Comparison of ENCODE assay signal across 9 cellular contexts in genomic region chr20:47453167-47453782, GRCh38. TPM values are rescaled to one million over a fixed set of nuclear protein-coding genes. Genes with fewer than 3 reads are reported as not detected.
DNase-seq lines count a peak whose midpoint lies in the region; ATAC-seq and TF ChIP-seq lines count a peak whose summit lies in the region.
"Had no signal": no experiment of that assay in that cellular context is flagged by ENCODE, and none has a peak within 500 bp of the region (broad histone marks: within the 10 kb centered on the region; RNA-seq: fewer than 3 reads in every experiment).

No MANE protein-coding gene starts in this region.

- no peak for TF ChIP-seq CTCF in endothelial cell (IDR thresholded peaks at IDR 0.05; ENCODE audit: unreplicated experiment)

- H3K4me1 Mint-ChIP-seq in activated T-helper 1 cell treated with anti-CD3 and anti-CD28 coated beads, Interleukin-12 subunit alpha, Interleukin-12 subunit beta, Interleukin-2, Interleukin-4 antibody, amounts not matched to agents 30 ng/mL and 10 ng/mL and 1 ng/mL, durations not matched to agents 14 hours and 24 hours and 36 hours (ENCODE audit: low read depth) = peaks cover 44% of the 10 kb centered on the region
- H3K4me1 Mint-ChIP-seq in endothelial cell (ENCODE audit: unreplicated experiment) = no peaks in the 10 kb centered on the region

- no peaks in the 10 kb centered on the region for H3K9me3 Mint-ChIP-seq in activated T-helper 1 cell treated with anti-CD3 and anti-CD28 coated beads, Interleukin-12 subunit alpha, Interleukin-12 subunit beta, Interleukin-2, Interleukin-4 antibody, amounts not matched to agents 30 ng/mL and 10 ng/mL and 1 ng/mL, durations not matched to agents 14 hours and 24 hours and 36 hours
- no peaks in the 10 kb centered on the region for H3K9me3 Mint-ChIP-seq in endothelial cell (ENCODE audit: unreplicated experiment)

- peak overlapping the region; percentile 70 for H3K27ac Mint-ChIP-seq in activated T-helper 1 cell treated with anti-CD3 and anti-CD28 coated beads, Interleukin-12 subunit alpha, Interleukin-12 subunit beta, Interleukin-2, Interleukin-4 antibody, amounts not matched to agents 30 ng/mL and 10 ng/mL and 1 ng/mL, durations not matched to agents 14 hours and 24 hours and 36 hours
- no peak overlapping the region for H3K27ac Mint-ChIP-seq in endothelial cell (ENCODE audit: unreplicated experiment)

- intact Hi-C loops in activated T-helper 1 cell treated with anti-CD3 and anti-CD28 coated beads, Interleukin-12 subunit alpha, Interleukin-12 subunit beta, Interleukin-2, Interleukin-4 antibody, amounts not matched to agents 30 ng/mL and 10 ng/mL and 1 ng/mL, durations not matched to agents 14 hours and 24 hours and 36 hours (cut with micrococcal nuclease) = loop anchor here (1.0 to 10.0 kb wide), 4 partner anchors 34 to 1282 kb away; no protein-coding TSS in a partner anchor

- no peaks in the 10 kb centered on the region for H3K36me3 Mint-ChIP-seq in activated T-helper 1 cell treated with anti-CD3 and anti-CD28 coated beads, Interleukin-12 subunit alpha, Interleukin-12 subunit beta, Interleukin-2, Interleukin-4 antibody, amounts not matched to agents 30 ng/mL and 10 ng/mL and 1 ng/mL, durations not matched to agents 14 hours and 24 hours and 36 hours (ENCODE audit: low read depth)
- H3K36me3 Mint-ChIP-seq in endothelial cell (ENCODE audit: low read depth, unreplicated experiment) = no peaks in the 10 kb centered on the region

- H3K27me3 Mint-ChIP-seq in activated T-helper 1 cell treated with anti-CD3 and anti-CD28 coated beads, Interleukin-12 subunit alpha, Interleukin-12 subunit beta, Interleukin-2, Interleukin-4 antibody, amounts not matched to agents 30 ng/mL and 10 ng/mL and 1 ng/mL, durations not matched to agents 14 hours and 24 hours and 36 hours (ENCODE audit: insufficient read depth) = no peaks in the 10 kb centered on the region
- H3K27me3 Mint-ChIP-seq in endothelial cell (ENCODE audit: unreplicated experiment) = no peaks in the 10 kb centered on the region

- peak overlapping the region; percentile 15 for H3K4me3 Mint-ChIP-seq in activated T-helper 1 cell treated with anti-CD3 and anti-CD28 coated beads, Interleukin-12 subunit alpha, Interleukin-12 subunit beta, Interleukin-2, Interleukin-4 antibody, amounts not matched to agents 30 ng/mL and 10 ng/mL and 1 ng/mL, durations not matched to agents 14 hours and 24 hours and 36 hours
- H3K4me3 Mint-ChIP-seq in endothelial cell (ENCODE audit: unreplicated experiment) = no peak overlapping the region

- DNase-seq in EH (ENCODE audit: low read depth) = peak; percentile 97
- DNase-seq in HS-27A (ENCODE audit: low read depth) = peak; percentile 83
- peak; percentile 47 for DNase-seq in activated T-helper 1 cell treated with anti-CD3 and anti-CD28 coated beads, Interleukin-12 subunit alpha, Interleukin-12 subunit beta, Interleukin-2, Interleukin-4 antibody, amounts not matched to agents 30 ng/mL and 10 ng/mL and 1 ng/mL, durations not matched to agents 14 hours and 24 hours and 36 hours (ENCODE audit: low spot score)
- DNase-seq in myocyte (ENCODE audit: low read depth) = peak; percentile 23
- no peak for DNase-seq in amygdala (lab: John Stamatoyannopoulos, UW)
- DNase-seq in endothelial cell (ENCODE audit: low spot score) = no peak
- no peak for DNase-seq in effector CD4-positive, alpha-beta T cell
- DNase-seq: pancreas had no signal

- peak; percentile 80 for ATAC-seq in GM21360 (IDR thresholded peaks at IDR 0.05; ENCODE audit: unreplicated experiment)

RNA-seq across cellular contexts. Expression of gene NCOA3, which starts 48.4 kb away (rescaled TPM):
- 132 and 133 TPM in 2 replicates for total RNA-seq in activated T-helper 1 cell treated with anti-CD3 and anti-CD28 coated beads, Interleukin-12 subunit alpha, Interleukin-12 subunit beta, Interleukin-2, Interleukin-4 antibody, amounts not matched to agents 30 ng/mL and 10 ng/mL and 1 ng/mL, durations not matched to agents 14 hours and 24 hours and 36 hours
- total RNA-seq in myocyte = 10.4 and 13.6 TPM in 2 replicates
- 5.8 TPM for polyA plus RNA-seq in myocyte (2012)
- 54.8 TPM for total RNA-seq in endothelial cell (ENCODE audit: unreplicated experiment)

Comparison
In these comparisons a context has a peak if more than half of its experiments do, and no peak if none do; other contexts are left out.
1. DNase-seq: peak in EH (single experiment), HS-27A (single experiment), activated T-helper 1 cell treated with anti-CD3 and anti-CD28 coated beads, Interleukin-12 subunit alpha, Interleukin-12 subunit beta, Interleukin-2, Interleukin-4 antibody, amounts not matched to agents 30 ng/mL and 10 ng/mL and 1 ng/mL, durations not matched to agents 14 hours and 24 hours and 36 hours (single experiment) and myocyte (single experiment); none in amygdala (0 of 56), endothelial cell (single experiment) and effector CD4-positive, alpha-beta T cell (single experiment).